8 cellular contexts compared by ENCODE assay signal in genomic region chr19:1020868-1021425, GRCh38. TPM values are rescaled to one million over a fixed set of nuclear protein-coding genes. Genes with fewer than 3 reads are reported as not detected.
DNase-seq lines count a peak whose midpoint lies in the region; ATAC-seq and TF ChIP-seq lines count a peak whose summit lies in the region.

Gene TMEM259, minus strand, starts transcription at chr19:1021123. Its CDS starts 127 bp downstream, at chr19:1020996.

- peaks cover 0 to 24% (median 0%) of the 10 kb centered on the region in 6 donors for H3K36me3 ChIP-seq in spleen

- TF ChIP-seq CTCF in AG10803 (conservative IDR thresholded peaks at IDR 0.05; ENCODE audit: low read length): no peak
- TF ChIP-seq CTCF in spleen (IDR thresholded peaks at IDR 0.05 in 8 of 11, conservative IDR thresholded peaks at IDR 0.05 in 3 of 11): peak in 2 of 11 experiments; percentile 21 to 47

- H3K27ac ChIP-seq in caudate nucleus (ENCODE audit: low read depth, low read length) (peak within 1 kb of the TSS; percentile 99), spleen (peak within 1 kb of the TSS; percentile 80 to 98 (median 96))

- peaks cover 46 to 87% (median 67%) of the 10 kb centered on the region in 6 donors for H3K4me1 ChIP-seq in spleen

- peaks cover 0 to 1% (median 0%) of the 10 kb centered on the region in 7 donors for H3K27me3 ChIP-seq in spleen (replicated peaks in 1 of 7)

- H3K9me3 ChIP-seq in spleen: no peaks in the 10 kb centered on the region

- intact Hi-C loops in spleen (cut with DNase I; ENCODE audit: low total_unique reads): loop anchor here (10.0 kb wide), 1 partner anchor 54 kb away; no protein-coding TSS in a partner anchor

- ATAC-seq in GM19035 (IDR thresholded peaks at IDR 0.05; ENCODE audit: unreplicated experiment) (peak; percentile 77), HG03342 (IDR thresholded peaks at IDR 0.05; ENCODE audit: unreplicated experiment) (peak; percentile 69)

- DNase-seq in AG10803 (ENCODE audit: low read depth): peak; percentile 97
- DNase-seq in NCI-H446 (lab: John Stamatoyannopoulos, UW): peak; percentile 98 to 99
- peak; percentile 91 to 97 (median 96) for DNase-seq in activated CD4-positive, CD25-positive, alpha-beta regulatory T cell (lab: John Stamatoyannopoulos, UW)
- DNase-seq in caudate nucleus (lab: John Stamatoyannopoulos, UW): peak; percentile 59 to 99 (median 95)
- DNase-seq in inferior parietal cortex (ENCODE audit: extremely low spot score): peak; percentile 98
- peak; percentile 100 for DNase-seq in spleen

- peak in 2 of 3 donors; percentile 39 to 42 for TF ChIP-seq POLR2A in spleen (IDR thresholded peaks at IDR 0.05)

- H3K4me3 ChIP-seq in AG10803 (ENCODE audit: low read length): peak within 1 kb of the TSS; percentile 92
- H3K4me3 ChIP-seq in spleen: peak within 1 kb of the TSS; percentile 61 to 91 (median 82)

- WGBS in spleen, 5 donors: 0 to 1% (median 0%) methylated on average over 41 to 68 of the region's 68 CpGs

RNA-seq across cellular contexts. Expression of gene TMEM259, which starts in this region (rescaled TPM):
- 100 to 1,000 TPM; 187 to 275 (median 240) TPM for total RNA-seq in spleen
- 100 to 1,000 TPM; 172 to 560 (median 460) TPM for polyA plus RNA-seq in spleen

Comparison
In these comparisons a context has a peak if more than half of its experiments do, and no peak if none do; other contexts are left out.
1. Peak in every context shown above with its lines: DNase-seq, ATAC-seq, H3K4me3 ChIP-seq and H3K27ac ChIP-seq.